ENCODE assay signal across 10 cellular contexts in the genomic region with DNA sequence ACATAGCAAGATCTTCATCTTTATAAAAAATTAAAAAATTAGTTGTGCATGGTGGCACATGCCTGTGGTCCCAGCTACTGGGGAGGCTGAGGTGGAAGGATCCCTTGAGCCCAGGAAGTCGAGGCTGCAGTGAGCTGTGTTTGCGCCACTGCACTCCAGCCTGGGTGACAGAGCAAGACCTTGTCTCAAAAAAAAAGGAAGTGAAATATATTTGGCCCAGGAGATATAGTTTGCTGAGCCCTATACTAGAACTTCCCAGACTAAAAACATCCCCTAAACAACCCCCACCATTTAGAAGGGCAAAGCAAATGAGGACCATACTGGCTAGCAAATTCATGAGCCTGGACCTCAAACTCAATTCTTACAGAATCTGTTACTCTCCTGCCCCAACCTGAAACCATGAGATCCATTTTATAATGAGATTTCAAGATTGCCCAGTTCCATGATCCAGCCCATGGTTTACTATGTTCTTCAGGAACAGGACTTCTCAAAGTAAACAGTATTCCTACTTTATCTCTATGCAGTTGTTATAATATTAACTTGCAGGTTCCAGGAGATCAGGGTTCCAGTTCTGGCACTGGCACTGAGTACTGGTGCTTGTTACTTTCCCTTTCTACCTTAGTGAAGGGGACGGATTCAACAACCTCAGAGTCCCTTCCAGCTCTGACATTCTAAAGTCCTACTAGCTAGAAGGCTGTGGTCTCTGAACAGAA. TPM values are rescaled to one million over a fixed set of nuclear protein-coding genes. Genes with fewer than 3 reads are reported as not detected.
DNase-seq lines count a peak whose midpoint lies in the region; ATAC-seq and TF ChIP-seq lines count a peak whose summit lies in the region.
"Had no signal": no experiment of that assay in that cellular context is flagged by ENCODE, and none has a peak within 500 bp of the region (broad histone marks: within the 10 kb centered on the region; RNA-seq: fewer than 3 reads in every experiment).

No MANE protein-coding gene starts in this region.

- peaks cover 4% of the 10 kb centered on the region; the same call in 1 of the 2 replicates for H3K9me3 Mint-ChIP-seq in WTC11
- H3K9me3 Mint-ChIP-seq: CD4-positive, CD25-positive, alpha-beta regulatory T cell had no signal

- DNase-seq in WTC11 (ENCODE audit: low spot score) (no peak), NCI-H2171 treated with DMSO at 0.1 percent for 48 hours (lab: John Stamatoyannopoulos, UW) (no peak), HT-29 (ENCODE audit: low spot score) (no peak), G401 (ENCODE audit: low spot score) (no peak)
- DNase-seq: CD4-positive, CD25-positive, alpha-beta regulatory T cell had no signal

- H3K4me1 Mint-ChIP-seq in WTC11: peaks cover 11% of the 10 kb centered on the region
- H3K4me1 Mint-ChIP-seq: CD4-positive, CD25-positive, alpha-beta regulatory T cell had no signal

- peaks cover 18% of the 10 kb centered on the region for H3K36me3 ChIP-seq in DOHH2 (ENCODE audit: control insufficient read depth, low read length)

- no peaks in the 10 kb centered on the region for H3K36me3 Mint-ChIP-seq in WTC11
- H3K36me3 Mint-ChIP-seq: CD4-positive, CD25-positive, alpha-beta regulatory T cell had no signal

- H3K4me3 Mint-ChIP-seq in WTC11: no peak overlapping the region
- H3K4me3 Mint-ChIP-seq: CD4-positive, CD25-positive, alpha-beta regulatory T cell had no signal

- TF ChIP-seq CTCF in DOHH2 (IDR thresholded peaks at IDR 0.05; ENCODE audit: low read depth, low read length, poor library complexity, severe bottlenecking) (no peak), WTC11 (IDR thresholded peaks at IDR 0.05) (no peak)

- peaks cover 35% of the 10 kb centered on the region for H3K27me3 Mint-ChIP-seq in WTC11 (ENCODE audit: low read depth)

- no peaks in the 10 kb centered on the region for H3K9me3 ChIP-seq in DOHH2 (ENCODE audit: control insufficient read depth, insufficient read depth, low read length)

- H3K4me2 ChIP-seq in DOHH2 (ENCODE audit: low read length): peak overlapping the region; percentile 76

- in situ Hi-C loops in G401 (cut with HindIII; ENCODE audit: low sequenced_read_pairs): no loop called here

- no peaks in the 10 kb centered on the region for H3K9me2 ChIP-seq in DOHH2 (replicated peaks; ENCODE audit: control insufficient read depth, low read length)

- ATAC-seq in GM19463 (IDR thresholded peaks at IDR 0.05; ENCODE audit: unreplicated experiment): peak; percentile 67
- peak; percentile 76 for ATAC-seq in HG03066 (IDR thresholded peaks at IDR 0.05; ENCODE audit: low read depth, unreplicated experiment)
- no peak for ATAC-seq in WTC11
- ATAC-seq in HG03439 (IDR thresholded peaks at IDR 0.05; ENCODE audit: unreplicated experiment): no peak

- no peaks in the 10 kb centered on the region for H3K79me2 ChIP-seq in DOHH2 (ENCODE audit: control insufficient read depth, low read length)

- H3K27ac Mint-ChIP-seq in WTC11: no peak overlapping the region
- H3K27ac Mint-ChIP-seq: CD4-positive, CD25-positive, alpha-beta regulatory T cell had no signal

- H3K27me3 ChIP-seq in DOHH2 (ENCODE audit: control insufficient read depth, low read length): no peaks in the 10 kb centered on the region

- CTCF ChIA-PET in WTC11 (lab: Charles Lee): interaction anchor here (1.0 to 1.9 kb wide), 3 partner anchors 15 to 134 kb away, joined by 3 to 10 read pairs (median 4); no protein-coding TSS in a partner anchor

- POLR2A ChIA-PET in WTC11 (lab: Charles Lee): interaction anchor here (0.6 kb wide), 1 partner anchor 220 kb away, joined by 6 read pairs; no protein-coding TSS in a partner anchor

- H4K20me1 ChIP-seq in DOHH2 (ENCODE audit: control insufficient read depth, insufficient read depth, low read depth, low read length): no peaks in the 10 kb centered on the region

- peak overlapping the region; percentile 69 for H3K27ac ChIP-seq in DOHH2 (ENCODE audit: low read depth, low read length)

- peaks cover 30% of the 10 kb centered on the region for H3K4me1 ChIP-seq in DOHH2 (ENCODE audit: control insufficient read depth, low read length)

- H3F3A ChIP-seq in DOHH2 (ENCODE audit: control insufficient read depth, insufficient read depth): no peaks in the 10 kb centered on the region

- H3K4me3 ChIP-seq in DOHH2 (ENCODE audit: low read length): peak overlapping the region; percentile 68

TF ChIP-seq in WTC11, 78 proteins besides CTCF, POLR2A, EP300 and RAD21:
- TF ChIP-seq, protein P1, sequence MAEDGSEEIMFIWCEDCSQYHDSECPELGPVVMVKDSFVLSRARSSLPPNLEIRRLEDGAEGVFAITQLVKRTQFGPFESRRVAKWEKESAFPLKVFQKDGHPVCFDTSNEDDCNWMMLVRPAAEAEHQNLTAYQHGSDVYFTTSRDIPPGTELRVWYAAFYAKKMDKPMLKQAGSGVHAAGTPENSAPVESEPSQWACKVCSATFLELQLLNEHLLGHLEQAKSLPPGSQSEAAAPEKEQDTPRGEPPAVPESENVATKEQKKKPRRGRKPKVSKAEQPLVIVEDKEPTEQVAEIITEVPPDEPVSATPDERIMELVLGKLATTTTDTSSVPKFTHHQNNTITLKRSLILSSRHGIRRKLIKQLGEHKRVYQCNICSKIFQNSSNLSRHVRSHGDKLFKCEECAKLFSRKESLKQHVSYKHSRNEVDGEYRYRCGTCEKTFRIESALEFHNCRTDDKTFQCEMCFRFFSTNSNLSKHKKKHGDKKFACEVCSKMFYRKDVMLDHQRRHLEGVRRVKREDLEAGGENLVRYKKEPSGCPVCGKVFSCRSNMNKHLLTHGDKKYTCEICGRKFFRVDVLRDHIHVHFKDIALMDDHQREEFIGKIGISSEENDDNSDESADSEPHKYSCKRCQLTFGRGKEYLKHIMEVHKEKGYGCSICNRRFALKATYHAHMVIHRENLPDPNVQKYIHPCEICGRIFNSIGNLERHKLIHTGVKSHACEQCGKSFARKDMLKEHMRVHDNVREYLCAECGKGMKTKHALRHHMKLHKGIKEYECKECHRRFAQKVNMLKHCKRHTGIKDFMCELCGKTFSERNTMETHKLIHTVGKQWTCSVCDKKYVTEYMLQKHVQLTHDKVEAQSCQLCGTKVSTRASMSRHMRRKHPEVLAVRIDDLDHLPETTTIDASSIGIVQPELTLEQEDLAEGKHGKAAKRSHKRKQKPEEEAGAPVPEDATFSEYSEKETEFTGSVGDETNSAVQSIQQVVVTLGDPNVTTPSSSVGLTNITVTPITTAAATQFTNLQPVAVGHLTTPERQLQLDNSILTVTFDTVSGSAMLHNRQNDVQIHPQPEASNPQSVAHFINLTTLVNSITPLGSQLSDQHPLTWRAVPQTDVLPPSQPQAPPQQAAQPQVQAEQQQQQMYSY (CRISPR knock-in tag; IDR thresholded peaks at IDR 0.05): peak; percentile 58; the same call in 1 of the 2 replicates
- TF ChIP-seq ATF6 (CRISPR knock-in tag; IDR thresholded peaks at IDR 0.05) (no peak), GTF2I (CRISPR knock-in tag; conservative IDR thresholded peaks at IDR 0.05) (no peak)

RNA-seq across cellular contexts. Expression of gene TADA1, which starts 48.9 kb away (rescaled TPM):
- total RNA-seq in WTC11 (2021): 16.6 to 18.8 TPM (median 17.5 TPM) in 3 replicates
- total RNA-seq in HT-29 (2014; rRNA removed; shearing (Covaris generic)): 5.7 and 7.2 TPM in 2 replicates
- 25.7 and 34.7 TPM in 2 replicates for total RNA-seq in G401 (2014; rRNA removed; shearing (Covaris generic))

RNA-seq across cellular contexts. Expression of gene ILDR2, which starts 50.4 kb away (rescaled TPM):
- total RNA-seq in WTC11 (2021): 0.89 to 1.8 TPM (median 1.6 TPM) in 3 replicates
- 0.05 and 0.48 TPM in 2 replicates for total RNA-seq in HT-29 (2014; rRNA removed; shearing (Covaris generic))
- 0.86 and 1.6 TPM in 2 replicates for total RNA-seq in G401 (2014; rRNA removed; shearing (Covaris generic))
- total RNA-seq: bronchial epithelial cell had no signal

Comparison
In these comparisons a context has a peak if more than half of its experiments do, and no peak if none do; other contexts are left out.
1. ATAC-seq: peak in GM19463 (single experiment) and HG03066 (single experiment); none in WTC11 (single experiment) and HG03439 (single experiment).